Comparison of ENCODE assay signal across 6 cellular contexts in the genomic region with DNA sequence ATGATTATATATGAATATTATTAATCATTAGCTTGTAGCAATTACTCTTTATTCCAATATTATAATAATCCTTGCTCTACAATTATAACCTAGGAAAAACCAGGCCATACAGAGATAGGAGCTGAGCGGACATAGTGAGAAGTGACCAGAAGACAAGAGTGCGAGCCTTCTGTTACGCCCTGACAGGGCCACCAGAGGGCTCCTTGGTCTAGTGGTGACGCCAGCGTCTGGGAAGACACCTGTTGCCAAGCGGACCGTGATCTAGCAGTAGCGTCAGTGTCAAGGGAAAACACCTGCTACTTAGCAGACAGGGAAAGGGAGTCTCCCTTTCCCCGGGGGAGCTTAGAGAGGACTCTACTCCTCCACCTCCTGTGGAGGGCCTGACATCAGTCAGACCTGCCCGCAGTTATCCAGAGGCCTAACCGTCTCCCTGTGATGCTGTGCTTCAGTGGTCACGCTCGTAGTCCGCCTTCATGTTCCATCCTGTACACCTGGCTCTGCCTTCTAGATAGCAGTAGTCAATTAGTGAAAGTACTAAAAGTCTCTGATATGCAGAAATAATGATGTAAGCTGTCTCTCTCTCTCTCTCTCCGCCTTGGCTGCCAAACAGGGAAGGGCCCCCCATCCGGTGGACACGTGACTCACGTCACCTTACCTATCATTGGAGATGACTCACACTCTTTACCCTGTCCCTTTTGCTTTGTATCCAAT. TPM values are rescaled to one million over a fixed set of nuclear protein-coding genes. Genes with fewer than 3 reads are reported as not detected.
DNase-seq lines count a peak whose midpoint lies in the region; ATAC-seq and TF ChIP-seq lines count a peak whose summit lies in the region.
"Not testable (repeated sequence)": the region's sequence is repeated elsewhere in the genome, so short reads cannot be mapped to it uniquely, and the experiment has no call there.

No MANE protein-coding gene starts in this region.

- H3K79me2 ChIP-seq in Loucy (ENCODE audit: insufficient read depth, low read length) = not testable (repeated sequence)

- H3K27me3 ChIP-seq in Loucy (ENCODE audit: insufficient read depth, low read length, poor library complexity, severe bottlenecking) = not testable (repeated sequence)

- not testable (repeated sequence) for H3K4me3 ChIP-seq in Loucy (ENCODE audit: low read length, poor library complexity, severe bottlenecking); retinal pigment epithelial cell (ENCODE audit: low read length)

- not testable (repeated sequence) for H3K4me1 ChIP-seq in Loucy (ENCODE audit: insufficient read depth, low read length, poor library complexity, severe bottlenecking)

- not testable (repeated sequence) for H3K36me3 ChIP-seq in Loucy (ENCODE audit: insufficient read depth, low read length)

- H3K9me3 ChIP-seq in Loucy (ENCODE audit: insufficient read depth, low read depth, low read length) = not testable (repeated sequence)

- peak; percentile 21; the same call in 1 of the 2 replicates for TF ChIP-seq CTCF in Loucy (conservative IDR thresholded peaks at IDR 0.05; ENCODE audit: low read length)
- peak; percentile 52 for TF ChIP-seq CTCF in retinal pigment epithelial cell (conservative IDR thresholded peaks at IDR 0.05; ENCODE audit: low read depth, low read length)

- not testable (repeated sequence) for H3F3A ChIP-seq in Loucy (ENCODE audit: low read depth)

- intact Hi-C loops in Right ventricle myocardium inferior (cut with DNase I) = not testable (repeated sequence)

- not testable (repeated sequence) for H3K9me2 ChIP-seq in Loucy (replicated peaks; ENCODE audit: low read depth, low read length)

- H3K9ac ChIP-seq in Loucy (ENCODE audit: low read depth, low read length, poor library complexity, severe bottlenecking) = not testable (repeated sequence)

- not testable (repeated sequence) for H2AFZ ChIP-seq in Loucy (ENCODE audit: low read length)

- not testable (repeated sequence) for H4K20me1 ChIP-seq in Loucy (ENCODE audit: insufficient read depth, low read length, poor library complexity, severe bottlenecking)

- H3K4me2 ChIP-seq in Loucy (ENCODE audit: low read depth, low read length, poor library complexity, severe bottlenecking) = not testable (repeated sequence)

- DNase-seq in CD1c-positive myeloid dendritic cell (ENCODE audit: extremely low spot score) (peak; percentile 44), RPMI8226 (peak; percentile 77), Right ventricle myocardium inferior (ENCODE audit: missing footprints) (peak; percentile 72)
- DNase-seq in activated naive CD4-positive, alpha-beta T cell treated with Interleukin-2 at 50 U/mL for 16 hours = peak; percentile 60
- DNase-seq in retinal pigment epithelial cell (ENCODE audit: low read depth) = not testable (repeated sequence)

- ATAC-seq in Right ventricle myocardium inferior = not testable (repeated sequence)

RNA-seq across cellular contexts. Expression of gene LCN15, which starts 2.2 kb away (rescaled TPM):
- 0.46 TPM for total RNA-seq in Right ventricle myocardium inferior

RNA-seq across cellular contexts. Expression of gene LCN8, which starts 8.5 kb away (rescaled TPM):
- total RNA-seq in Right ventricle myocardium inferior = not detected

RNA-seq across cellular contexts. Expression of gene LCN6, which starts 18.2 kb away (rescaled TPM):
- 22.2 TPM for total RNA-seq in Right ventricle myocardium inferior

RNA-seq across cellular contexts. Expression of gene LCN10, which starts 23.8 kb away (rescaled TPM):
- 11.3 TPM for total RNA-seq in Right ventricle myocardium inferior

RNA-seq across cellular contexts. Expression of gene TMEM141, which starts 24.6 kb away (rescaled TPM):
- total RNA-seq in Right ventricle myocardium inferior = 75.9 TPM
